In the genomic region with DNA sequence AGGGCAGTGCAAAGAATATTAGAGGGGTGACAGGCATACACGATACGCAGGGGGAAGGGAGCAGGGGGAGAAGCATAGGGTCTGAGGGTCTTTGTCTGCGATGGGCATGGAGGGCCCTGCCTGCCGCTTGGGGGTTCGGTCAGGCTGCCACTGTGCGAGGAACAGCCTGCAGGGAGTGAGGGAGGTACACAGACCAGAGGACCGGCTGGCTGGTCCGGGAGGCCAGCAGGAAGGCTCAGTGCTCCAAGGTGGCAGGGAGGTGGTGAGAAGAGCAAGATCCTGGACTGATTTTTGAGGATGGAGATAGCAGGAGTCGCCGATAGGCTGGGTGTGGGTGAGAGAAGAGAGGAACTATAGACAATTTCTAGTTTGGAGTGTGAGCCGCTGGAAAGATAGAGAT, we compare ENCODE assay signal across 20 cellular contexts.
"Had no signal": no experiment of that assay in that cellular context is flagged by ENCODE, and none has a peak within 500 bp of the region (broad histone marks: within the 10 kb centered on the region; RNA-seq: fewer than 3 reads in every experiment).

No MANE protein-coding gene starts in this region.

- H3K4me1 Mint-ChIP-seq: activated CD4-positive, alpha-beta T cell treated with anti-CD3 and anti-CD28 coated beads, Interleukin-2, amount 10 ng/mL, durations not matched to agents 24 days and 14 days had no signal

- H2AFZ ChIP-seq: hepatocyte, parathyroid adenoma had no signal

- H3K79me2 ChIP-seq: hepatocyte, parathyroid adenoma had no signal

- H3K4me2 ChIP-seq: hepatocyte had no signal

- H3K4me3 Mint-ChIP-seq: activated CD4-positive, alpha-beta T cell treated with anti-CD3 and anti-CD28 coated beads, Interleukin-2, amount 10 ng/mL, durations not matched to agents 24 days and 14 days; activated T-helper 1 cell treated with anti-CD3 and anti-CD28 coated beads, Interleukin-12 subunit alpha, Interleukin-12 subunit beta, Interleukin-2, Interleukin-4 antibody, amounts not matched to agents 30 ng/mL and 10 ng/mL and 1 ng/mL, durations not matched to agents 14 hours and 24 hours and 36 hours; natural killer cell; T-cell had no signal

- H3K36me3 ChIP-seq: colonic mucosa, uterus had no signal

- H3K9me3 ChIP-seq: body of pancreas, colonic mucosa, sigmoid colon, spleen, tibial artery, uterus had no signal

- H3K9me3 Mint-ChIP-seq: activated CD4-positive, alpha-beta T cell treated with anti-CD3 and anti-CD28 coated beads, Interleukin-2, amount 10 ng/mL, durations not matched to agents 24 days and 14 days; activated T-helper 1 cell treated with anti-CD3 and anti-CD28 coated beads, Interleukin-12 subunit alpha, Interleukin-12 subunit beta, Interleukin-2, Interleukin-4 antibody, amounts not matched to agents 30 ng/mL and 10 ng/mL and 1 ng/mL, durations not matched to agents 14 hours and 24 hours and 36 hours; natural killer cell had no signal

- H3K36me3 Mint-ChIP-seq: natural killer cell had no signal

- H3K4me3 ChIP-seq: body of pancreas, colonic mucosa, hepatocyte, sigmoid colon, spleen, tibial artery, uterus had no signal

- H3K27ac Mint-ChIP-seq: activated T-helper 1 cell treated with anti-CD3 and anti-CD28 coated beads, Interleukin-12 subunit alpha, Interleukin-12 subunit beta, Interleukin-2, Interleukin-4 antibody, amounts not matched to agents 30 ng/mL and 10 ng/mL and 1 ng/mL, durations not matched to agents 14 hours and 24 hours and 36 hours; T-cell had no signal

- DNase-seq: activated CD4-positive, alpha-beta T cell treated with anti-CD3 and anti-CD28 coated beads, Interleukin-2, amount 10 ng/mL, durations not matched to agents 24 days and 14 days; activated naive CD4-positive, alpha-beta T cell; activated T-cell treated with anti-CD3 and anti-CD28 coated beads for 4 hours; amygdala; body of pancreas; caudate nucleus; colonic mucosa; foreskin keratinocyte; natural killer cell; sigmoid colon; spleen; stimulated activated naive CD4-positive, alpha-beta T cell; substantia nigra; T-cell; T-helper 9 cell; tibial artery; uterus had no signal

- H3K27ac ChIP-seq: body of pancreas, colonic mucosa, foreskin keratinocyte, hepatocyte, parathyroid adenoma, sigmoid colon, spleen, tibial artery, uterus had no signal

- H3K4me1 ChIP-seq: colonic mucosa, foreskin keratinocyte, parathyroid adenoma, sigmoid colon, tibial artery, uterus had no signal

- H3K9ac ChIP-seq: parathyroid adenoma had no signal

- H3K27me3 ChIP-seq: body of pancreas, colonic mucosa, foreskin keratinocyte, hepatocyte, sigmoid colon, spleen, tibial artery, uterus had no signal

- H3K27me3 Mint-ChIP-seq: activated CD4-positive, alpha-beta T cell treated with anti-CD3 and anti-CD28 coated beads, Interleukin-2, amount 10 ng/mL, durations not matched to agents 24 days and 14 days; T-cell had no signal
